In the genomic region with DNA sequence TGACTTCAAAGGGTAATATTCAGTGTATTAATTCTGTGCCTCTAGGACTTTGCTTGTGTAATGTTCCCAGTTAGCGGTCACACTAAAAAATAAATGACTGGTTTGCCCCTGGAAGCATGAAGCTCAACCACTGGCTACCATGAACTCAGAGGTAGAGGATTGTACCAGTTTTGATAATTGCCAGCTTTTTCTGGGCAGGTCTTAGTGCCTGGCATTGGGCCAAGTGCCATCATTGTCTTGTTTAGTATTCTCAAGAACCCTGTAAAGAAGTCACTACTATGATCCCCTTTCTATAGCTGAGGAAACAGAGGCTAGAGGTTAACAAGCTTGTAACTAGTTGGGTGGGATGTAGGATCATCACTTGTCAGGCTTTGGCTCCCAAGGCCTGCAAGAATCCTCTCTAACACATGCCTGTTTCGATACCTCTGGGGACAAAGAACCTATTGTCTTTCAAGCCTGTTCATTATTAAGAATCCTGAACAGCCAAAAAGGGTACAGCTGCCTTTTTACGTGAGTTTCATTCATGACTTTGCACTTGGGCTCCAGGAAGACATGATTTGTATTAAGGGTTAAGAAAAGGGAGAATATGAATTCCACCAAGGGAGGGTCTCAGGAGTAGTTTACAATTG, we compare ENCODE assay signal across 25 cellular contexts.
DNase-seq lines count a peak whose midpoint lies in the region; ATAC-seq and TF ChIP-seq lines count a peak whose summit lies in the region.
"Had no signal": no experiment of that assay in that cellular context is flagged by ENCODE, and none has a peak within 500 bp of the region (broad histone marks: within the 10 kb centered on the region; RNA-seq: fewer than 3 reads in every experiment).

No MANE protein-coding gene starts in this region.

- CTCF ChIA-PET in CD4-positive, alpha-beta T cell (lab: Charles Lee) = no interaction called here

- H4K20me1 ChIP-seq in GM23338 (replicated peaks; ENCODE audit: insufficient read depth) = no peaks in the 10 kb centered on the region

- H2AFZ ChIP-seq in GM23338 = peak overlapping the region; percentile 43; the same call in 1 of the 2 replicates

- H3K4me3 Mint-ChIP-seq in GM23338 = no peak overlapping the region
- no peak overlapping the region for H3K4me3 Mint-ChIP-seq in osteocyte (ENCODE audit: unreplicated experiment)
- no peak overlapping the region for H3K4me3 Mint-ChIP-seq in CD4-positive, alpha-beta T cell
- H3K4me3 Mint-ChIP-seq: dendritic cell treated with granulocyte-macrophage colony-stimulating factor and Interleukin-4, amounts not matched to agents 40 ng/mL and 50 ng/mL, for 4 days had no signal

- H3K36me3 Mint-ChIP-seq in GM23338 (ENCODE audit: low read depth) (no peaks in the 10 kb centered on the region), osteocyte (ENCODE audit: unreplicated experiment) (no peaks in the 10 kb centered on the region)
- H3K36me3 Mint-ChIP-seq in CD4-positive, alpha-beta T cell (ENCODE audit: low read depth) = no peaks in the 10 kb centered on the region
- H3K36me3 Mint-ChIP-seq: activated naive CD4-positive, alpha-beta T cell treated with anti-CD3 and anti-CD28 coated beads, Interleukin-2, amount 50 U/mL, for 72 hours; CD4-positive, CD25-positive, alpha-beta regulatory T cell; stimulated activated memory B cell treated with anti-CD40 and anti-IgM and Interleukin-4, amounts not matched to agents 10 μg/mL and 1 μg/mL and 100 μg/mL, for 72 hours had no signal

- H3K4me3 ChIP-seq in GM23338 = no peak overlapping the region
- H3K4me3 ChIP-seq: heart left ventricle had no signal

- TF ChIP-seq EP300 in Ishikawa (IDR thresholded peaks at IDR 0.05; ENCODE audit: borderline replicate concordance) = no peak

- H3K9me3 Mint-ChIP-seq in GM23338 (no peaks in the 10 kb centered on the region), osteocyte (ENCODE audit: unreplicated experiment) (no peaks in the 10 kb centered on the region)
- H3K9me3 Mint-ChIP-seq in CD4-positive, alpha-beta T cell = no peaks in the 10 kb centered on the region
- H3K9me3 Mint-ChIP-seq: activated naive CD4-positive, alpha-beta T cell treated with anti-CD3 and anti-CD28 coated beads, Interleukin-2, amount 50 U/mL, for 72 hours; CD4-positive, CD25-positive, alpha-beta regulatory T cell; dendritic cell treated with granulocyte-macrophage colony-stimulating factor and Interleukin-4, amounts not matched to agents 40 ng/mL and 50 ng/mL, for 4 days; stimulated activated memory B cell treated with anti-CD40 and anti-IgM and Interleukin-4, amounts not matched to agents 10 μg/mL and 1 μg/mL and 100 μg/mL, for 72 hours had no signal

- intact Hi-C loops in CD4-positive, alpha-beta T cell (cut with DNase I, micrococcal nuclease) = loop anchor here (2.0 to 10.0 kb wide), 2 partner anchors 91 to 121 kb away; a partner anchor contains a TSS

- POLR2A ChIA-PET in CD4-positive, alpha-beta T cell (lab: Charles Lee) = no interaction called here

- TF ChIP-seq CTCF in GM23338 (conservative IDR thresholded peaks at IDR 0.05; ENCODE audit: low read depth in 2 of 2) (no peak), osteocyte (IDR thresholded peaks at IDR 0.05) (no peak)
- no peak for TF ChIP-seq CTCF in CD4-positive, alpha-beta T cell (IDR thresholded peaks at IDR 0.05)

- H3K27me3 Mint-ChIP-seq in GM23338 (ENCODE audit: insufficient read depth, low read depth, poor library complexity) (peaks cover 3% of the 10 kb centered on the region), osteocyte (ENCODE audit: unreplicated experiment) (no peaks in the 10 kb centered on the region)
- H3K27me3 Mint-ChIP-seq in CD4-positive, alpha-beta T cell = no peaks in the 10 kb centered on the region
- H3K27me3 Mint-ChIP-seq: dendritic cell treated with granulocyte-macrophage colony-stimulating factor and Interleukin-4, amounts not matched to agents 40 ng/mL and 50 ng/mL, for 4 days; stimulated activated memory B cell treated with anti-CD40 and anti-IgM and Interleukin-4, amounts not matched to agents 10 μg/mL and 1 μg/mL and 100 μg/mL, for 72 hours had no signal

- peaks cover 12% of the 10 kb centered on the region; the same call in 2 of the 3 replicates for H3K4me1 Mint-ChIP-seq in GM23338
- peaks cover 24% of the 10 kb centered on the region for H3K4me1 Mint-ChIP-seq in osteocyte (ENCODE audit: unreplicated experiment)
- H3K4me1 Mint-ChIP-seq in CD4-positive, alpha-beta T cell (ENCODE audit: low read depth) = peaks cover 9% of the 10 kb centered on the region

- no peaks in the 10 kb centered on the region for H3F3A ChIP-seq in GM23338 (replicated peaks; ENCODE audit: low read depth)

- in situ Hi-C loops in SK-MEL-5 (cut with HindIII; ENCODE audit: low pct_unique_long_range_greater_than_20kb, low sequenced_read_pairs) = no loop called here

- H3K27me3 ChIP-seq in GM23338 (ENCODE audit: insufficient read depth) = peaks cover 8% of the 10 kb centered on the region; the same call in 1 of the 2 replicates
- no peaks in the 10 kb centered on the region for H3K27me3 ChIP-seq in CD4-positive, alpha-beta T cell (ENCODE audit: control insufficient read depth, insufficient read depth, low read length)
- H3K27me3 ChIP-seq: heart left ventricle had no signal

- no peak overlapping the region for H3K27ac ChIP-seq in GM23338 (ENCODE audit: low read depth)
- no peak overlapping the region for H3K27ac ChIP-seq in CD4-positive, alpha-beta T cell (ENCODE audit: low read depth, low read length)
- H3K27ac ChIP-seq: KMS-11 had no signal

- H3K36me3 ChIP-seq in GM23338 (ENCODE audit: insufficient read depth) = no peaks in the 10 kb centered on the region
- H3K36me3 ChIP-seq: heart left ventricle had no signal

- H3K9me3 ChIP-seq in CD4-positive, alpha-beta T cell (ENCODE audit: control insufficient read depth, low read length) = no peaks in the 10 kb centered on the region
- H3K9me3 ChIP-seq: heart left ventricle had no signal

- no peaks in the 10 kb centered on the region for H3K9me2 ChIP-seq in GM23338 (ENCODE audit: insufficient read depth)

- H3K79me2 ChIP-seq in GM23338 (replicated peaks; ENCODE audit: insufficient read depth) = no peaks in the 10 kb centered on the region

- H3K4me1 ChIP-seq in GM23338 (ENCODE audit: insufficient read depth) = 0 out of 2 replicates have a peak, but pooled peaks cover 4% of the 10 kb centered on the region

- no peak for TF ChIP-seq RAD21 in Ishikawa (IDR thresholded peaks at IDR 0.05; ENCODE audit: low read depth)

- no peak for ATAC-seq in GM23338
- no peak for ATAC-seq in GM18498 (IDR thresholded peaks at IDR 0.05; ENCODE audit: unreplicated experiment)
- ATAC-seq in CD4-positive, alpha-beta T cell (ENCODE audit: poor library complexity) = no peak
- ATAC-seq: activated naive CD4-positive, alpha-beta T cell treated with anti-CD3 and anti-CD28 coated beads, Interleukin-2, amount 50 U/mL, for 72 hours; heart left ventricle; stimulated activated memory B cell treated with anti-CD40 and anti-IgM and Interleukin-4, amounts not matched to agents 10 μg/mL and 1 μg/mL and 100 μg/mL, for 72 hours had no signal

- DNase-seq in GM23338 (ENCODE audit: low spot score) (no peak), SK-MEL-5 (ENCODE audit: low read depth, low spot score) (peak; percentile 71), osteocyte (ENCODE audit: extremely low spot score, unreplicated experiment) (peak; percentile 46), D341Med (ENCODE audit: low spot score) (no peak)
- DNase-seq in CD4-positive, alpha-beta T cell = no peak
- DNase-seq: activated CD4-positive, CD25-positive, alpha-beta regulatory T cell treated with anti-CD3 and anti-CD28 coated beads, Interleukin-2, amount 50 U/mL, for 72 hours; activated CD8-positive, alpha-beta memory T cell treated with anti-CD3 and anti-CD28 coated beads for 24 hours; aorta; caudate nucleus; CD4-positive, CD25-positive, alpha-beta regulatory T cell; H7; heart left ventricle; midbrain; MV-4-11; NCI-H187 treated with DMSO at 0.1 percent for 48 hours; NCI-H524 treated with DMSO at 0.1 percent for 48 hours; Right ventricle myocardium superior; small intestine; stimulated activated CD4-positive, alpha-beta T cell treated with anti-CD3 and anti-CD28 coated beads, Interleukin-2, amount 100 ng/mL, for 24 hours had no signal

- H3K27ac Mint-ChIP-seq in GM23338 (no peak overlapping the region), osteocyte (ENCODE audit: unreplicated experiment) (no peak overlapping the region)
- no peak overlapping the region for H3K27ac Mint-ChIP-seq in CD4-positive, alpha-beta T cell
- H3K27ac Mint-ChIP-seq: activated naive CD4-positive, alpha-beta T cell treated with anti-CD3 and anti-CD28 coated beads, Interleukin-2, amount 50 U/mL, for 72 hours had no signal

- no peak overlapping the region for H3K4me2 ChIP-seq in GM23338

TF ChIP-seq in GM23338, 12 proteins besides CTCF, POLR2A, EP300 and RAD21 (continues in another document):
- TF ChIP-seq ZNF331 (CRISPR knock-in tag; IDR thresholded peaks at IDR 0.05; ENCODE audit: low read depth) (no peak), EZH2 (IDR thresholded peaks at IDR 0.05; ENCODE audit: low read depth, unreplicated experiment) (no peak), JUNB (IDR thresholded peaks at IDR 0.05; ENCODE audit: unreplicated experiment) (no peak), STAT1 (IDR thresholded peaks at IDR 0.05; ENCODE audit: unreplicated experiment) (no peak)

TF ChIP-seq in Ishikawa, 13 proteins besides CTCF, POLR2A, EP300 and RAD21:
- TF ChIP-seq NFIC (IDR thresholded peaks at IDR 0.05) (peak; percentile 61), TCF12 (IDR thresholded peaks at IDR 0.05; ENCODE audit: low read depth) (no peak), TEAD4 (IDR thresholded peaks at IDR 0.05) (no peak)
- TF ChIP-seq, protein P1, sequence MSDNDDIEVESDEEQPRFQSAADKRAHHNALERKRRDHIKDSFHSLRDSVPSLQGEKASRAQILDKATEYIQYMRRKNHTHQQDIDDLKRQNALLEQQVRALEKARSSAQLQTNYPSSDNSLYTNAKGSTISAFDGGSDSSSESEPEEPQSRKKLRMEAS (IDR thresholded peaks at IDR 0.05) = no peak

Comparison
In these comparisons a context has a peak if more than half of its experiments do, and no peak if none do; other contexts are left out.
1. DNase-seq: peak in SK-MEL-5 (single experiment) and osteocyte (single experiment); none in GM23338 (single experiment), D341Med (single experiment) and CD4-positive, alpha-beta T cell (0 of 10).